20 cellular contexts compared by ENCODE assay signal in the genomic region with DNA sequence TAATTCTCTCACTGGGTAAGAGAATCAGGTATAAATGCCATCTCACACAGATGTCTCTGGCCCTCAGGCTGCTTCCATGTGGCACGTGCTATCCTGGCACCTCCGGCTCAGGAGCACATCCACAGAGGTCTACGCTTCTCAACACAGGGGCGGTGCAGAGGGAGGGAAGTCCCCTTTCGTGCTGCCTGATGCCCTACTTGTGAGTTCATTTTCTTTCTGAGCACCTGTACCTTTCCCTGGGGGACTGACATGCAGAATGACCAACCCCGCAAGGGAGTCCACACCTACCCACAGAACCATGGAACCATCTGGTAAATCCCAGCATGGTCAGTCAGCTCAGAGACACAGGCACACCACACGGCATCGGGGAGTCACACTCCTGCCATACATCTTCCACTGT.
DNase-seq lines count a peak whose midpoint lies in the region; ATAC-seq, FAIRE-seq and TF ChIP-seq lines count a peak whose summit lies in the region.
"Had no signal": no experiment of that assay in that cellular context is flagged by ENCODE, and none has a peak within 500 bp of the region (broad histone marks: within the 10 kb centered on the region; RNA-seq: fewer than 3 reads in every experiment).

No MANE protein-coding gene starts in this region.

- in situ Hi-C loops in GM12878 (cut with MboI) = no loop called here

- SMC1A ChIA-PET in GM12878 (lab: Charles Lee; ENCODE audit: uncharacterized antibody, unreplicated experiment) = interaction anchor here (1.1 to 28.8 kb wide), 5 partner anchors 12 to 186 kb away, joined by 3 to 553 read pairs (median 6); a partner anchor contains a TSS

- H3K4me3 ChIP-seq in GM12878 (no peak overlapping the region), upper lobe of right lung (no peak overlapping the region), vagina (no peak overlapping the region)
- H3K4me3 ChIP-seq: esophagus muscularis mucosa, GM23248, heart right ventricle, psoas muscle, suprapubic skin had no signal

- RAD21 ChIA-PET in GM12878 (lab: Charles Lee; ENCODE audit: unreplicated experiment) = interaction anchor here (0.6 to 6.5 kb wide), 5 partner anchors 12 to 111 kb away, joined by 3 to 38 read pairs (median 12); no protein-coding TSS in a partner anchor

- no peak overlapping the region for H3K9ac ChIP-seq in GM12878 (ENCODE audit: control insufficient read depth, insufficient read depth, low read length)
- H3K9ac ChIP-seq: GM23248 had no signal

- no peaks in the 10 kb centered on the region for H3K9me3 ChIP-seq in GM12878 (replicated peaks; ENCODE audit: control insufficient read depth, insufficient read depth, low read length)
- no peaks in the 10 kb centered on the region for H3K9me3 ChIP-seq in upper lobe of right lung
- no peaks in the 10 kb centered on the region for H3K9me3 ChIP-seq in vagina
- H3K9me3 ChIP-seq: esophagus muscularis mucosa, heart right ventricle, psoas muscle, suprapubic skin had no signal

- TF ChIP-seq POLR2A in GM12878 (IDR thresholded peaks at IDR 0.05; ENCODE audit: low read depth, low read length) = no peak
- TF ChIP-seq POLR2A in vagina (IDR thresholded peaks at IDR 0.05) = no peak

- H3K79me2 ChIP-seq in GM12878 (ENCODE audit: control insufficient read depth, insufficient read depth, low read length) = peaks cover 6% of the 10 kb centered on the region; the same call in 1 of the 2 replicates

- no peaks in the 10 kb centered on the region for H4K20me1 ChIP-seq in GM12878 (ENCODE audit: control insufficient read depth, insufficient read depth)

- H3K27ac ChIP-seq in GM12878 (ENCODE audit: control insufficient read depth, insufficient read depth) = peak overlapping the region; percentile 67
- H3K27ac ChIP-seq in upper lobe of right lung = no peak overlapping the region
- no peak overlapping the region for H3K27ac ChIP-seq in vagina
- H3K27ac ChIP-seq: GM23248, psoas muscle, suprapubic skin had no signal

- no peaks in the 10 kb centered on the region for H3K27me3 Mint-ChIP-seq in stimulated activated naive CD8-positive, alpha-beta T cell treated with anti-CD3 and anti-CD28 coated beads, Interleukin-15, Interleukin-2, amounts not matched to agents 100 ng/mL and 50 ng/mL, for 24 hours
- H3K27me3 Mint-ChIP-seq: dendritic cell treated with granulocyte-macrophage colony-stimulating factor and Interleukin-4, amounts not matched to agents 40 ng/mL and 50 ng/mL, for 4 days had no signal

- 10% methylated on average over 8 of the region's 8 CpGs for WGBS in GM12878 (ENCODE audit: insufficient coverage, insufficient replicate concordance, low lambda C conversion rate, missing lambda C conversion rate)

- DNase-seq in stimulated activated naive CD8-positive, alpha-beta T cell treated with anti-CD3 and anti-CD28 coated beads, Interleukin-15, Interleukin-2, amounts not matched to agents 100 U/mL and 50 U/mL, for 24 hours = no peak
- DNase-seq in GM12878 (ENCODE audit: low read depth, low spot score) (no peak), upper lobe of right lung (no peak), vagina (ENCODE audit: extremely low spot score in 2 of 2) (no peak), C1 segment of cervical spinal cord (lab: John Stamatoyannopoulos, UW) (no peak), Ammon's horn (ENCODE audit: low spot score) (no peak)
- DNase-seq: DMS153, GM23248, heart right ventricle, Karpas-422, NCI-H524 treated with DMSO at 0.1 percent for 48 hours, psoas muscle, T-helper 1 cell had no signal

- H3K36me3 ChIP-seq in GM12878 (ENCODE audit: control insufficient read depth in 2 of 2, insufficient read depth in 2 of 2, low read length in 1 of 2) (peaks cover 0 to 3% of the 10 kb centered on the region in 2 experiments; a peak in 1 of 4 replicates), upper lobe of right lung (no peaks in the 10 kb centered on the region), vagina (no peaks in the 10 kb centered on the region)

- H3K36me3 Mint-ChIP-seq in stimulated activated naive CD8-positive, alpha-beta T cell treated with anti-CD3 and anti-CD28 coated beads, Interleukin-15, Interleukin-2, amounts not matched to agents 100 ng/mL and 50 ng/mL, for 24 hours (ENCODE audit: low read depth) = no peaks in the 10 kb centered on the region

- peak overlapping the region; percentile 90 for H3K27ac Mint-ChIP-seq in stimulated activated naive CD8-positive, alpha-beta T cell treated with anti-CD3 and anti-CD28 coated beads, Interleukin-15, Interleukin-2, amounts not matched to agents 100 ng/mL and 50 ng/mL, for 24 hours
- H3K27ac Mint-ChIP-seq: activated T-helper 2 cell treated with anti-CD3 and anti-CD28 coated beads, Interferon-gamma antibody, Interleukin-2, Interleukin-4, amounts not matched to agents 10 μg/mL and 5 μg/mL and 100 μg/mL, durations not matched to agents 14 hours and 24 hours and 36 hours; dendritic cell treated with granulocyte-macrophage colony-stimulating factor and Interleukin-4, amounts not matched to agents 40 ng/mL and 50 ng/mL, for 4 days had no signal

- H3K4me1 ChIP-seq in GM12878 (ENCODE audit: control insufficient read depth, insufficient read depth, low read length) (peaks cover 41% of the 10 kb centered on the region), upper lobe of right lung (peaks cover 24% of the 10 kb centered on the region), vagina (peaks cover 18% of the 10 kb centered on the region)

- H3K27me3 ChIP-seq in GM12878 (replicated peaks in 1 of 2; ENCODE audit: control insufficient read depth in 2 of 2, insufficient read depth in 2 of 2, low read length in 1 of 2) = no peaks in the 10 kb centered on the region
- no peaks in the 10 kb centered on the region for H3K27me3 ChIP-seq in upper lobe of right lung
- H3K27me3 ChIP-seq in vagina = no peaks in the 10 kb centered on the region
- H3K27me3 ChIP-seq: esophagus muscularis mucosa, heart right ventricle, suprapubic skin had no signal

- peak; percentile 14 to 29; a peak in 1 of 4 replicates for TF ChIP-seq EP300 in GM12878 (IDR thresholded peaks at IDR 0.05; ENCODE audit: borderline replicate concordance in 1 of 2, control insufficient read depth in 1 of 2, low read depth in 2 of 2, low read length in 2 of 2)

- no peak for ATAC-seq in stimulated activated naive CD8-positive, alpha-beta T cell treated with anti-CD3 and anti-CD28 coated beads, Interleukin-15, Interleukin-2, amounts not matched to agents 100 U/mL and 50 U/mL, for 24 hours
- ATAC-seq in HG02798 (IDR thresholded peaks at IDR 0.05; ENCODE audit: poor library complexity, unreplicated experiment) (peak; percentile 55), GM12878 (peak; percentile 61), upper lobe of right lung (peak; percentile 13)
- ATAC-seq: heart right ventricle, psoas muscle had no signal

- no peak for FAIRE-seq in GM12878 (lab: Jason Lieb, UNC)
- FAIRE-seq: RCC 7860 had no signal

- TF ChIP-seq CTCF in GM12878 (IDR thresholded peaks at IDR 0.05 in 2 of 3, conservative IDR thresholded peaks at IDR 0.05 in 1 of 3; ENCODE audit: control insufficient read depth in 2 of 3, extremely low read depth in 1 of 3, insufficient read depth in 1 of 3, low read depth in 3 of 3, low read length in 3 of 3) (no peak), upper lobe of right lung (IDR thresholded peaks at IDR 0.05) (no peak), vagina (IDR thresholded peaks at IDR 0.05) (no peak)

- no peaks in the 10 kb centered on the region for H3K9me3 Mint-ChIP-seq in stimulated activated naive CD8-positive, alpha-beta T cell treated with anti-CD3 and anti-CD28 coated beads, Interleukin-15, Interleukin-2, amounts not matched to agents 100 ng/mL and 50 ng/mL, for 24 hours
- H3K9me3 Mint-ChIP-seq: activated T-helper 2 cell treated with anti-CD3 and anti-CD28 coated beads, Interferon-gamma antibody, Interleukin-2, Interleukin-4, amounts not matched to agents 10 μg/mL and 5 μg/mL and 100 μg/mL, durations not matched to agents 14 hours and 24 hours and 36 hours; dendritic cell treated with granulocyte-macrophage colony-stimulating factor and Interleukin-4, amounts not matched to agents 40 ng/mL and 50 ng/mL, for 4 days had no signal

- no peak overlapping the region; the same call in 1 of the 2 replicates for H2AFZ ChIP-seq in GM12878 (ENCODE audit: control insufficient read depth, low read depth, low read length)
- H2AFZ ChIP-seq: GM23248 had no signal

- H3K4me2 ChIP-seq in GM12878 (ENCODE audit: control insufficient read depth, insufficient read depth) = peak overlapping the region; percentile 67

- CTCF ChIA-PET in GM12878 (lab: Yijun Ruan, JAX) = interaction anchor here (1.7 to 6.0 kb wide), 5 partner anchors 9 to 35 kb away, joined by 4 to 36 read pairs (median 7); no protein-coding TSS in a partner anchor

- no TSS peak for BruUV-seq in GM12878 (replicated peaks; lab: Mats Ljungman, UMichigan)

- POLR2A ChIA-PET in GM12878 (lab: Charles Lee) = interaction anchor here (1.2 to 2.6 kb wide), 2 partner anchors 35 to 115 kb away, joined by 3 to 8 read pairs; no protein-coding TSS in a partner anchor

- intact Hi-C loops in GM12878 (cut with micrococcal nuclease; ENCODE audit: unreplicated experiment) (loop anchor here (2.0 to 10.0 kb wide), 4 partner anchors 34 to 425 kb away; no protein-coding TSS in a partner anchor), upper lobe of right lung (cut with DNase I) (no loop called here), vagina (cut with DNase I) (no loop called here)

- H3K4me1 Mint-ChIP-seq in stimulated activated naive CD8-positive, alpha-beta T cell treated with anti-CD3 and anti-CD28 coated beads, Interleukin-15, Interleukin-2, amounts not matched to agents 100 ng/mL and 50 ng/mL, for 24 hours (ENCODE audit: low read depth) = peaks cover 54% of the 10 kb centered on the region

- TF ChIP-seq RAD21 in GM12878 (IDR thresholded peaks at IDR 0.05; ENCODE audit: insufficient read depth, low read depth, low read length) = no peak

- no peak overlapping the region for H3K4me3 Mint-ChIP-seq in stimulated activated naive CD8-positive, alpha-beta T cell treated with anti-CD3 and anti-CD28 coated beads, Interleukin-15, Interleukin-2, amounts not matched to agents 100 ng/mL and 50 ng/mL, for 24 hours
- H3K4me3 Mint-ChIP-seq: dendritic cell treated with granulocyte-macrophage colony-stimulating factor and Interleukin-4, amounts not matched to agents 40 ng/mL and 50 ng/mL, for 4 days had no signal

TF ChIP-seq in GM12878, 131 proteins besides CTCF, POLR2A, EP300 and RAD21 (continues in another document):
- TF ChIP-seq CREM (IDR thresholded peaks at IDR 0.05; ENCODE audit: low read depth) (peak; percentile 25; the same call in 1 of the 2 replicates), SMARCA5 (IDR thresholded peaks at IDR 0.05) (0 out of 2 replicates have a peak, but pooled peaks have one; percentile 4), PAX5 (IDR thresholded peaks at IDR 0.05; ENCODE audit: borderline replicate concordance, low read depth, low read length) (no peak; the same call in 1 of the 2 replicates)
- TF ChIP-seq, protein P1, sequence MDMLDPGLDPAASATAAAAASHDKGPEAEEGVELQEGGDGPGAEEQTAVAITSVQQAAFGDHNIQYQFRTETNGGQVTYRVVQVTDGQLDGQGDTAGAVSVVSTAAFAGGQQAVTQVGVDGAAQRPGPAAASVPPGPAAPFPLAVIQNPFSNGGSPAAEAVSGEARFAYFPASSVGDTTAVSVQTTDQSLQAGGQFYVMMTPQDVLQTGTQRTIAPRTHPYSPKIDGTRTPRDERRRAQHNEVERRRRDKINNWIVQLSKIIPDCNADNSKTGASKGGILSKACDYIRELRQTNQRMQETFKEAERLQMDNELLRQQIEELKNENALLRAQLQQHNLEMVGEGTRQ (IDR thresholded peaks at IDR 0.05; ENCODE audit: borderline replicate concordance, low read depth, low read length) = no peak
